24 cellular contexts compared by ENCODE assay signal in the genomic region with DNA sequence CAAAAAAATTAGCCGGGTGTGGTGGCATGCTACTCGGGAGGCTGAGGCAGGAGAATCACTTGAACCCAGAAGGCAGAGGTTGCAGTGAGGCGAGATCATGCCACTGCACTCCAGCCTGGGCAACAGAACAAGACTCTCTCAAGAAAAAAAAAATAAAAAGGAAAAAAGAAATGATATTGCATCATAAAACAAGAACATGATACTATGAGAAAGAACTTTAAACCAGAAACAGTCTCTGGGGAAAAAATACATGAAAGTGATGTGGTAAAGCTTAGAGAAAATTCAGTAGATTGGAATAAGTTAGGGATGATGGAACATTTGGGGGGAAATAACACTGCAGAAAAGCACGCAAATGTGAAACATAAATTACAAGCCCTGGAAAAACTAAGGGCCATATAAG.
"Had no signal": no experiment of that assay in that cellular context is flagged by ENCODE, and none has a peak within 500 bp of the region (broad histone marks: within the 10 kb centered on the region; RNA-seq: fewer than 3 reads in every experiment).

No MANE protein-coding gene starts in this region.

- H3K4me1 ChIP-seq: left lung, right atrium auricular region, spleen, tibial nerve, uterus had no signal

- H3K4me3 Mint-ChIP-seq: immature natural killer cell; mesothelial cell of epicardium; naive thymus-derived CD4-positive, alpha-beta T cell; natural killer cell treated with Interleukin-12 subunit alpha and Interleukin-12 subunit beta and Interleukin-15 and Interleukin-18, amount 100 ng/mL, for 72 hours; stimulated activated effector memory CD8-positive, alpha-beta T cell treated with anti-CD3 and anti-CD28 coated beads, Interleukin-12 subunit alpha, Interleukin-12 subunit beta, amount 100 ng/mL, for 72 hours; stimulated activated naive CD8-positive, alpha-beta T cell treated with anti-CD3 and anti-CD28 coated beads, Interleukin-15, Interleukin-2, amounts not matched to agents 100 ng/mL and 50 ng/mL, for 24 hours; type B pancreatic cell had no signal

- ATAC-seq: left colon; left lung; naive thymus-derived CD4-positive, alpha-beta T cell; natural killer cell treated with Interleukin-12 subunit alpha and Interleukin-12 subunit beta and Interleukin-15 and Interleukin-18, amount 100 ng/mL, for 72 hours; sciatic nerve; stimulated activated effector memory CD8-positive, alpha-beta T cell treated with anti-CD3 and anti-CD28 coated beads, Interleukin-12 subunit alpha, Interleukin-12 subunit beta, amount 100 ng/mL, for 72 hours had no signal

- H3K36me3 ChIP-seq: left lung, ovary, right atrium auricular region, spleen, tibial nerve, uterus had no signal

- H3K4me1 Mint-ChIP-seq: immature natural killer cell, mesothelial cell of epicardium had no signal

- DNase-seq: hypothalamus; immature natural killer cell; kidney; left colon; left lung; mesendoderm; naive thymus-derived CD4-positive, alpha-beta T cell; ovary; small intestine; spleen; stimulated activated CD4-positive, alpha-beta T cell treated with anti-CD3 and anti-CD28 coated beads, Interleukin-4, amount 100 ng/mL, for 24 hours; stimulated activated naive CD4-positive, alpha-beta T cell; substantia nigra; uterus had no signal

- H3K27me3 Mint-ChIP-seq: stimulated activated naive CD8-positive, alpha-beta T cell treated with anti-CD3 and anti-CD28 coated beads, Interleukin-15, Interleukin-2, amounts not matched to agents 100 ng/mL and 50 ng/mL, for 24 hours had no signal

- H3K27ac ChIP-seq: left lung, ovary, right atrium auricular region, spleen, tibial nerve, uterus had no signal

- H3K4me3 ChIP-seq: left lung, lung, ovary, right atrium auricular region, spleen, tibial nerve, uterus had no signal

- H3K9me3 ChIP-seq: left lung, ovary, right atrium auricular region, spleen, tibial nerve, uterus had no signal

- H3K27ac Mint-ChIP-seq: immature natural killer cell; mesothelial cell of epicardium; natural killer cell treated with Interleukin-12 subunit alpha and Interleukin-12 subunit beta and Interleukin-15 and Interleukin-18, amount 100 ng/mL, for 72 hours; progenitor cell of endocrine pancreas; stimulated activated effector memory CD8-positive, alpha-beta T cell treated with anti-CD3 and anti-CD28 coated beads, Interleukin-12 subunit alpha, Interleukin-12 subunit beta, amount 100 ng/mL, for 72 hours; stimulated activated naive CD8-positive, alpha-beta T cell treated with anti-CD3 and anti-CD28 coated beads, Interleukin-15, Interleukin-2, amounts not matched to agents 100 ng/mL and 50 ng/mL, for 24 hours; type B pancreatic cell had no signal

- H3K9me3 Mint-ChIP-seq: immature natural killer cell; mesothelial cell of epicardium; natural killer cell treated with Interleukin-12 subunit alpha and Interleukin-12 subunit beta and Interleukin-15 and Interleukin-18, amount 100 ng/mL, for 72 hours; stimulated activated effector memory CD8-positive, alpha-beta T cell treated with anti-CD3 and anti-CD28 coated beads, Interleukin-12 subunit alpha, Interleukin-12 subunit beta, amount 100 ng/mL, for 72 hours; stimulated activated naive CD8-positive, alpha-beta T cell treated with anti-CD3 and anti-CD28 coated beads, Interleukin-15, Interleukin-2, amounts not matched to agents 100 ng/mL and 50 ng/mL, for 24 hours; type B pancreatic cell had no signal

- H3K36me3 Mint-ChIP-seq: mesothelial cell of epicardium; naive thymus-derived CD4-positive, alpha-beta T cell; natural killer cell treated with Interleukin-12 subunit alpha and Interleukin-12 subunit beta and Interleukin-15 and Interleukin-18, amount 100 ng/mL, for 72 hours; stimulated activated effector memory CD8-positive, alpha-beta T cell treated with anti-CD3 and anti-CD28 coated beads, Interleukin-12 subunit alpha, Interleukin-12 subunit beta, amount 100 ng/mL, for 72 hours; type B pancreatic cell had no signal

- H3K27me3 ChIP-seq: left lung, ovary, right atrium auricular region, spleen, tibial nerve, uterus had no signal
